In genomic region chr7:55031075-55031474, GRCh38 we compare ENCODE assay signal across 17 cellular contexts. TPM values are rescaled to one million over a fixed set of nuclear protein-coding genes. Genes with fewer than 3 reads are reported as not detected.
"Had no signal": no experiment of that assay in that cellular context is flagged by ENCODE, and none has a peak within 500 bp of the region (broad histone marks: within the 10 kb centered on the region; RNA-seq: fewer than 3 reads in every experiment).

No MANE protein-coding gene starts in this region.

- H3K36me3 Mint-ChIP-seq: activated CD8-positive, alpha-beta memory T cell treated with anti-CD3 and anti-CD28 coated beads, Interleukin-2, amount 10 ng/mL, durations not matched to agents 7 days and 5 days; activated naive CD8-positive, alpha-beta T cell treated with anti-CD3 and anti-CD28 coated beads for 36 hours; neural progenitor cell; stimulated activated naive B cell treated with anti-CD40 and anti-IgM and Interleukin-4, amounts not matched to agents 10 μg/mL and 1 μg/mL and 100 μg/mL, for 72 hours had no signal

- H3K4me3 ChIP-seq: gastrocnemius medialis, left lung, neural progenitor cell had no signal

- H3K36me3 ChIP-seq: gastrocnemius medialis, left lung, neural progenitor cell had no signal

- H3K27ac ChIP-seq: left lung, neural progenitor cell, parathyroid adenoma had no signal

- H3K9me3 ChIP-seq: gastrocnemius medialis, left lung had no signal

- H3K4me3 Mint-ChIP-seq: activated CD8-positive, alpha-beta memory T cell treated with anti-CD3 and anti-CD28 coated beads, Interleukin-2, amount 10 ng/mL, durations not matched to agents 7 days and 5 days; activated naive CD8-positive, alpha-beta T cell treated with anti-CD3 and anti-CD28 coated beads for 36 hours; activated T-cell treated with anti-CD3 and anti-CD28 coated beads, Interleukin-2, amount 50 U/mL, for 24 hours; neural progenitor cell; stimulated activated naive B cell treated with anti-CD40 and anti-IgM and Interleukin-4, amounts not matched to agents 10 μg/mL and 1 μg/mL and 100 μg/mL, for 72 hours; T-helper 2 cell treated with Interferon-gamma antibody and Interleukin-4, amounts not matched to agents 5 μg/mL and 100 μg/mL, for 36 hours had no signal

- H3K9me3 Mint-ChIP-seq: activated naive CD8-positive, alpha-beta T cell treated with anti-CD3 and anti-CD28 coated beads for 36 hours; activated T-cell treated with anti-CD3 and anti-CD28 coated beads, Interleukin-2, amount 50 U/mL, for 24 hours; neural progenitor cell; stimulated activated naive B cell treated with anti-CD40 and anti-IgM and Interleukin-4, amounts not matched to agents 10 μg/mL and 1 μg/mL and 100 μg/mL, for 72 hours; T-helper 2 cell treated with Interferon-gamma antibody and Interleukin-4, amounts not matched to agents 5 μg/mL and 100 μg/mL, for 36 hours had no signal

- H3K79me2 ChIP-seq: parathyroid adenoma had no signal

- H3K4me2 ChIP-seq: neural progenitor cell had no signal

- FAIRE-seq: urothelium cell line had no signal

- H3K27me3 ChIP-seq: gastrocnemius medialis, left lung, neural progenitor cell had no signal

- DNase-seq: activated CD4-positive, alpha-beta T cell treated with anti-CD3 and anti-CD28 coated beads, Interleukin-2, amount 50 U/mL, for 48 hours; activated CD4-positive, CD25-positive, alpha-beta regulatory T cell treated with anti-CD3 and anti-CD28 coated beads, Interleukin-2, amount 50 U/mL, for 72 hours; activated CD8-positive, alpha-beta memory T cell treated with anti-CD3 and anti-CD28 coated beads, Interleukin-2, amount 10 ng/mL, durations not matched to agents 7 days and 5 days; activated gamma-delta T cell; activated naive CD8-positive, alpha-beta T cell treated with anti-CD3 and anti-CD28 coated beads for 36 hours; activated T-cell treated with anti-CD3 and anti-CD28 coated beads, Interleukin-2, amount 50 U/mL, for 24 hours; gastrocnemius medialis; islet precursor cell; left lung; right cardiac atrium; stimulated activated CD4-positive, alpha-beta T cell treated with anti-CD3 and anti-CD28 coated beads, Interleukin-2, amount 100 ng/mL, for 24 hours; stimulated activated naive B cell treated with anti-CD40 and anti-IgM and Interleukin-4, amounts not matched to agents 10 μg/mL and 1 μg/mL and 100 μg/mL, for 72 hours; SW 1271 had no signal

- H3K4me1 Mint-ChIP-seq: activated CD8-positive, alpha-beta memory T cell treated with anti-CD3 and anti-CD28 coated beads, Interleukin-2, amount 10 ng/mL, durations not matched to agents 7 days and 5 days; activated naive CD8-positive, alpha-beta T cell treated with anti-CD3 and anti-CD28 coated beads for 36 hours; neural progenitor cell; stimulated activated naive B cell treated with anti-CD40 and anti-IgM and Interleukin-4, amounts not matched to agents 10 μg/mL and 1 μg/mL and 100 μg/mL, for 72 hours had no signal

- H3K4me1 ChIP-seq: neural progenitor cell, parathyroid adenoma had no signal

- ATAC-seq: activated CD8-positive, alpha-beta memory T cell treated with anti-CD3 and anti-CD28 coated beads, Interleukin-2, amount 10 ng/mL, durations not matched to agents 7 days and 5 days; gastrocnemius medialis; left lung; right cardiac atrium; stimulated activated naive B cell treated with anti-CD40 and anti-IgM and Interleukin-4, amounts not matched to agents 10 μg/mL and 1 μg/mL and 100 μg/mL, for 72 hours had no signal

- H2AFZ ChIP-seq: neural progenitor cell, parathyroid adenoma had no signal

- H3K27ac Mint-ChIP-seq: activated CD8-positive, alpha-beta memory T cell treated with anti-CD3 and anti-CD28 coated beads, Interleukin-2, amount 10 ng/mL, durations not matched to agents 7 days and 5 days; activated naive CD8-positive, alpha-beta T cell treated with anti-CD3 and anti-CD28 coated beads for 36 hours; activated T-cell treated with anti-CD3 and anti-CD28 coated beads, Interleukin-2, amount 50 U/mL, for 24 hours; neural progenitor cell; stimulated activated naive B cell treated with anti-CD40 and anti-IgM and Interleukin-4, amounts not matched to agents 10 μg/mL and 1 μg/mL and 100 μg/mL, for 72 hours; T-helper 2 cell treated with Interferon-gamma antibody and Interleukin-4, amounts not matched to agents 5 μg/mL and 100 μg/mL, for 36 hours had no signal

RNA-seq across cellular contexts. Expression of gene EGFR, which starts 12.3 kb away (rescaled TPM):
- total RNA-seq: activated CD8-positive, alpha-beta memory T cell treated with anti-CD3 and anti-CD28 coated beads, Interleukin-2, amount 10 ng/mL, durations not matched to agents 7 days and 5 days; activated naive CD8-positive, alpha-beta T cell treated with anti-CD3 and anti-CD28 coated beads for 36 hours had no signal
